In the genomic region with DNA sequence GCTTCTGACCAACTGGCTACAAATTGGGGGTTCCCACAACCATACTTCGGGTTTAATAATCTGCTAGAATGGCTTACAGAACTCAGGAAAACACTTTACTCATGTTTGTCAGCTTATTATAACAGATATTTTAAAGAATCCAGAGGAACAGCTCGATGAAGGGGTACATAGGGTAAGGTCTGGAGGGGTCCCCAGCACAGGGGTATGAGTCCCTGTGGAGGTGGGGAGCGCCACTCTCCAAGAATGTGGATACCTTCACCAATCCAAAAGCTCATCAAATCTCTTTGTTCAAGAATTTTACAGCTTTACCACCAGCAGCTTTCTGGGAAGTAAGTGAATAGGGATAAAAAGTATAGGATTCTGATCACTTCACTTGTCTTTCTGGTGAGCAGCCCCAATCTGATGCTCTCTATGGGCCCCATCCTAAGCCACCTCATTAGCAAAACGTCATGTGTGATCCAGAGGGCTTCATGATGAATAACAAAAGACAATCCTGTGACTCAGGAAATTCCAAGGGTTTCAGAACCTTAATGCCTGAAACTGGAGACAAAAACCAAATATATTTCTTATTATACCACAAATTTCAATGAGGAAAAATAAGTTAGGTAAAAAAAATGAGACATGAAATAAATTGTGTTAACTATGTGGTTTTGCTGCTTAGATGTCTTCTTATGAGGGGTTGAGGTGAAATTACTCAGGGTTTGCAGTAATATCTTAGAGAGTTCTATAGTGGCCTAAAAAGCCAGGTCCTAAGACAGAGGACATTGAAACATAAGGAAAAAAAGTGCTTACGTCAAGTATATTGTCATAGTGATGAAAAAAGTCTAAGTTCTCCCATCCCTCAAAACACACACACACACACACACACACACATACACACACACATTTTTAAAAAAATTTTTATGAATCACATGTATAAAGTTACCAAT, we compare ENCODE assay signal across 20 cellular contexts.
DNase-seq lines count a peak whose midpoint lies in the region; ATAC-seq and TF ChIP-seq lines count a peak whose summit lies in the region.
"Had no signal": no experiment of that assay in that cellular context is flagged by ENCODE, and none has a peak within 500 bp of the region (broad histone marks: within the 10 kb centered on the region; RNA-seq: fewer than 3 reads in every experiment).

No MANE protein-coding gene starts in this region.

- no peak overlapping the region for H3K4me3 Mint-ChIP-seq in CD8-positive, alpha-beta T cell
- H3K4me3 Mint-ChIP-seq in progenitor cell of endocrine pancreas (ENCODE audit: low read depth), result no peak overlapping the region
- H3K4me3 Mint-ChIP-seq: activated CD8-positive, alpha-beta T cell treated with anti-CD3 and anti-CD28 coated beads for 36 hours; CD14-positive monocyte; HFFc6 had no signal

- intact Hi-C loops in left ventricle myocardium superior (cut with micrococcal nuclease), result no loop called here
- intact Hi-C loops in CD8-positive, alpha-beta T cell (cut with DNase I, micrococcal nuclease), result no loop called here
- intact Hi-C loops in tibial artery (cut with DNase I; ENCODE audit: low total_unique reads), result no loop called here

- DNase-seq in cardiac muscle cell (ENCODE audit: low read depth in 1 of 2, low spot score in 1 of 2) (no peak), left ventricle myocardium superior (no peak), choroid plexus epithelial cell (ENCODE audit: low read depth) (peak; percentile 40), iPS-NIHi7 (ENCODE audit: extremely low spot score) (peak; percentile 44), tibial artery (no peak), NCI-H1092 (lab: John Stamatoyannopoulos, UW) (no peak), progenitor cell of endocrine pancreas (ENCODE audit: low spot score, unreplicated experiment) (no peak)
- DNase-seq in CD8-positive, alpha-beta T cell, result no peak
- DNase-seq: 8988T; activated CD8-positive, alpha-beta T cell treated with anti-CD3 and anti-CD28 coated beads for 36 hours; amygdala; dermis blood vessel endothelial cell; DMS79 treated with DMSO at 0.1 percent for 48 hours; HFFc6; NCI-H2081 treated with DMSO at 0.1 percent for 48 hours; NCI-H774; Peyer's patch; posterior cingulate gyrus had no signal

- no peak overlapping the region for H3K27ac Mint-ChIP-seq in CD8-positive, alpha-beta T cell
- no peak overlapping the region for H3K27ac Mint-ChIP-seq in progenitor cell of endocrine pancreas
- H3K27ac Mint-ChIP-seq: activated CD8-positive, alpha-beta T cell treated with anti-CD3 and anti-CD28 coated beads for 36 hours; CD14-positive monocyte; HFFc6 had no signal

- no peak for ATAC-seq in left ventricle myocardium superior
- ATAC-seq in CD8-positive, alpha-beta T cell, result no peak
- ATAC-seq: activated CD8-positive, alpha-beta T cell treated with anti-CD3 and anti-CD28 coated beads for 36 hours had no signal

- POLR2A ChIA-PET in CD8-positive, alpha-beta T cell (lab: Charles Lee), result no interaction called here

- no peaks in the 10 kb centered on the region for H3K27me3 Mint-ChIP-seq in CD8-positive, alpha-beta T cell (ENCODE audit: low read depth)
- no peaks in the 10 kb centered on the region for H3K27me3 Mint-ChIP-seq in progenitor cell of endocrine pancreas
- H3K27me3 Mint-ChIP-seq: activated CD8-positive, alpha-beta T cell treated with anti-CD3 and anti-CD28 coated beads for 36 hours had no signal

- H3K4me3 ChIP-seq in cardiac muscle cell (no peak overlapping the region), choroid plexus epithelial cell (ENCODE audit: low read depth, low read length) (no peak overlapping the region), tibial artery (no peak overlapping the region)
- no peak overlapping the region for H3K4me3 ChIP-seq in CD8-positive, alpha-beta T cell (ENCODE audit: low read depth, low read length)
- H3K4me3 ChIP-seq: Peyer's patch had no signal

- TF ChIP-seq CTCF in cardiac muscle cell (IDR thresholded peaks at IDR 0.05; ENCODE audit: low read depth, low read length), result no peak
- no peak for TF ChIP-seq CTCF in choroid plexus epithelial cell (conservative IDR thresholded peaks at IDR 0.05; ENCODE audit: low read depth, low read length)
- TF ChIP-seq CTCF in CD8-positive, alpha-beta T cell (IDR thresholded peaks at IDR 0.05), result no peak
- TF ChIP-seq CTCF in tibial artery (IDR thresholded peaks at IDR 0.05), result no peak
- TF ChIP-seq CTCF in progenitor cell of endocrine pancreas (IDR thresholded peaks at IDR 0.05; ENCODE audit: unreplicated experiment), result no peak

- H3K9me3 Mint-ChIP-seq in CD8-positive, alpha-beta T cell, result no peaks in the 10 kb centered on the region
- no peaks in the 10 kb centered on the region for H3K9me3 Mint-ChIP-seq in progenitor cell of endocrine pancreas (ENCODE audit: low read depth)
- H3K9me3 Mint-ChIP-seq: activated CD8-positive, alpha-beta T cell treated with anti-CD3 and anti-CD28 coated beads for 36 hours had no signal

- no peaks in the 10 kb centered on the region for H3K4me1 Mint-ChIP-seq in CD8-positive, alpha-beta T cell (ENCODE audit: low read depth)
- H3K4me1 Mint-ChIP-seq in progenitor cell of endocrine pancreas (ENCODE audit: low read depth), result peaks cover 4% of the 10 kb centered on the region
- H3K4me1 Mint-ChIP-seq: CD14-positive monocyte had no signal

- H3K4me1 ChIP-seq in cardiac muscle cell (ENCODE audit: low read depth) (peaks cover 20% of the 10 kb centered on the region), tibial artery (peaks cover 0 to 5% (median 0%) of the 10 kb centered on the region in 4 donors)
- H3K4me1 ChIP-seq in CD8-positive, alpha-beta T cell (ENCODE audit: insufficient read depth, low read length), result no peaks in the 10 kb centered on the region
- H3K4me1 ChIP-seq: Peyer's patch had no signal

- CTCF ChIA-PET in CD8-positive, alpha-beta T cell (lab: Charles Lee), result no interaction called here

- H3K36me3 ChIP-seq in cardiac muscle cell, result no peaks in the 10 kb centered on the region
- H3K36me3 ChIP-seq in CD8-positive, alpha-beta T cell (ENCODE audit: insufficient read depth, low read length), result no peaks in the 10 kb centered on the region
- no peaks in the 10 kb centered on the region for H3K36me3 ChIP-seq in tibial artery
- H3K36me3 ChIP-seq: Peyer's patch had no signal

- H3K9me3 ChIP-seq in cardiac muscle cell (ENCODE audit: low read depth) (no peaks in the 10 kb centered on the region), tibial artery (no peaks in the 10 kb centered on the region)
- H3K9me3 ChIP-seq in CD8-positive, alpha-beta T cell (ENCODE audit: low read length), result no peaks in the 10 kb centered on the region
- H3K9me3 ChIP-seq: Peyer's patch had no signal

- H3K27ac ChIP-seq in cardiac muscle cell (peak overlapping the region; percentile 23), tibial artery (no peak overlapping the region)
- no peak overlapping the region for H3K27ac ChIP-seq in CD8-positive, alpha-beta T cell (ENCODE audit: low read depth, low read length)
- H3K27ac ChIP-seq: Peyer's patch, VCaP had no signal

- no peaks in the 10 kb centered on the region for H3K27me3 ChIP-seq in cardiac muscle cell
- no peaks in the 10 kb centered on the region for H3K27me3 ChIP-seq in CD8-positive, alpha-beta T cell (ENCODE audit: insufficient read depth, low read length)
- H3K27me3 ChIP-seq in tibial artery, result no peaks in the 10 kb centered on the region
- H3K27me3 ChIP-seq: Peyer's patch had no signal

- H3K36me3 Mint-ChIP-seq in CD8-positive, alpha-beta T cell, result no peaks in the 10 kb centered on the region
- H3K36me3 Mint-ChIP-seq in progenitor cell of endocrine pancreas (ENCODE audit: insufficient read depth), result no peaks in the 10 kb centered on the region
- H3K36me3 Mint-ChIP-seq: CD14-positive monocyte had no signal

Comparison
In these comparisons a context has a peak if more than half of its experiments do, and no peak if none do; other contexts are left out.
1. DNase-seq: peak in choroid plexus epithelial cell (single experiment) and iPS-NIHi7 (single experiment); none in cardiac muscle cell (0 of 2), left ventricle myocardium superior (single experiment), CD8-positive, alpha-beta T cell (0 of 7), tibial artery (0 of 2), NCI-H1092 (single experiment) and progenitor cell of endocrine pancreas (single experiment).